ENCODE assay signal across 1 cellular context in the genomic region with DNA sequence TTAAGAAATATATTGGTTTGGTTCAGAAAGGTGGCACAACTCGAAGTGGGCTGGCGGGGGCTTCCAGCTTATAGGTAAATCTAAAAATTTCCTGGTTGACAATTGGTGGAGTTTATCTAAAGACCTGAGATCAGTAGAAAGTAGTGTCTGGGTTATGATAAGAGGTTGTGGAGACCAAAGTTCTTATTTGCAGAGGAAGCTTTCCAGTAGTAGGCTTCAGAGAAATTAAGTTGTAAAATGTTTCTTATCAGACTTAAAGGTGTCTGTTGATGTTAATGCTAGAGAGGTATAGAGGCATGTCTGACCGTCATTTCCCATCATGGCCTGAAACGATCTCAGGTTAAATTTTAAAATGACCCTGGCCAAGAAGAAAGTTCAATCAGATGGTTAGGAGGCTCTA.
TF ChIP-seq lines count a peak whose summit lies in the region.

No MANE protein-coding gene starts in this region.

TF ChIP-seq in GM23338, 12 proteins besides CTCF, POLR2A, EP300 and RAD21 (continued from another document):
- TF ChIP-seq, protein P1, sequence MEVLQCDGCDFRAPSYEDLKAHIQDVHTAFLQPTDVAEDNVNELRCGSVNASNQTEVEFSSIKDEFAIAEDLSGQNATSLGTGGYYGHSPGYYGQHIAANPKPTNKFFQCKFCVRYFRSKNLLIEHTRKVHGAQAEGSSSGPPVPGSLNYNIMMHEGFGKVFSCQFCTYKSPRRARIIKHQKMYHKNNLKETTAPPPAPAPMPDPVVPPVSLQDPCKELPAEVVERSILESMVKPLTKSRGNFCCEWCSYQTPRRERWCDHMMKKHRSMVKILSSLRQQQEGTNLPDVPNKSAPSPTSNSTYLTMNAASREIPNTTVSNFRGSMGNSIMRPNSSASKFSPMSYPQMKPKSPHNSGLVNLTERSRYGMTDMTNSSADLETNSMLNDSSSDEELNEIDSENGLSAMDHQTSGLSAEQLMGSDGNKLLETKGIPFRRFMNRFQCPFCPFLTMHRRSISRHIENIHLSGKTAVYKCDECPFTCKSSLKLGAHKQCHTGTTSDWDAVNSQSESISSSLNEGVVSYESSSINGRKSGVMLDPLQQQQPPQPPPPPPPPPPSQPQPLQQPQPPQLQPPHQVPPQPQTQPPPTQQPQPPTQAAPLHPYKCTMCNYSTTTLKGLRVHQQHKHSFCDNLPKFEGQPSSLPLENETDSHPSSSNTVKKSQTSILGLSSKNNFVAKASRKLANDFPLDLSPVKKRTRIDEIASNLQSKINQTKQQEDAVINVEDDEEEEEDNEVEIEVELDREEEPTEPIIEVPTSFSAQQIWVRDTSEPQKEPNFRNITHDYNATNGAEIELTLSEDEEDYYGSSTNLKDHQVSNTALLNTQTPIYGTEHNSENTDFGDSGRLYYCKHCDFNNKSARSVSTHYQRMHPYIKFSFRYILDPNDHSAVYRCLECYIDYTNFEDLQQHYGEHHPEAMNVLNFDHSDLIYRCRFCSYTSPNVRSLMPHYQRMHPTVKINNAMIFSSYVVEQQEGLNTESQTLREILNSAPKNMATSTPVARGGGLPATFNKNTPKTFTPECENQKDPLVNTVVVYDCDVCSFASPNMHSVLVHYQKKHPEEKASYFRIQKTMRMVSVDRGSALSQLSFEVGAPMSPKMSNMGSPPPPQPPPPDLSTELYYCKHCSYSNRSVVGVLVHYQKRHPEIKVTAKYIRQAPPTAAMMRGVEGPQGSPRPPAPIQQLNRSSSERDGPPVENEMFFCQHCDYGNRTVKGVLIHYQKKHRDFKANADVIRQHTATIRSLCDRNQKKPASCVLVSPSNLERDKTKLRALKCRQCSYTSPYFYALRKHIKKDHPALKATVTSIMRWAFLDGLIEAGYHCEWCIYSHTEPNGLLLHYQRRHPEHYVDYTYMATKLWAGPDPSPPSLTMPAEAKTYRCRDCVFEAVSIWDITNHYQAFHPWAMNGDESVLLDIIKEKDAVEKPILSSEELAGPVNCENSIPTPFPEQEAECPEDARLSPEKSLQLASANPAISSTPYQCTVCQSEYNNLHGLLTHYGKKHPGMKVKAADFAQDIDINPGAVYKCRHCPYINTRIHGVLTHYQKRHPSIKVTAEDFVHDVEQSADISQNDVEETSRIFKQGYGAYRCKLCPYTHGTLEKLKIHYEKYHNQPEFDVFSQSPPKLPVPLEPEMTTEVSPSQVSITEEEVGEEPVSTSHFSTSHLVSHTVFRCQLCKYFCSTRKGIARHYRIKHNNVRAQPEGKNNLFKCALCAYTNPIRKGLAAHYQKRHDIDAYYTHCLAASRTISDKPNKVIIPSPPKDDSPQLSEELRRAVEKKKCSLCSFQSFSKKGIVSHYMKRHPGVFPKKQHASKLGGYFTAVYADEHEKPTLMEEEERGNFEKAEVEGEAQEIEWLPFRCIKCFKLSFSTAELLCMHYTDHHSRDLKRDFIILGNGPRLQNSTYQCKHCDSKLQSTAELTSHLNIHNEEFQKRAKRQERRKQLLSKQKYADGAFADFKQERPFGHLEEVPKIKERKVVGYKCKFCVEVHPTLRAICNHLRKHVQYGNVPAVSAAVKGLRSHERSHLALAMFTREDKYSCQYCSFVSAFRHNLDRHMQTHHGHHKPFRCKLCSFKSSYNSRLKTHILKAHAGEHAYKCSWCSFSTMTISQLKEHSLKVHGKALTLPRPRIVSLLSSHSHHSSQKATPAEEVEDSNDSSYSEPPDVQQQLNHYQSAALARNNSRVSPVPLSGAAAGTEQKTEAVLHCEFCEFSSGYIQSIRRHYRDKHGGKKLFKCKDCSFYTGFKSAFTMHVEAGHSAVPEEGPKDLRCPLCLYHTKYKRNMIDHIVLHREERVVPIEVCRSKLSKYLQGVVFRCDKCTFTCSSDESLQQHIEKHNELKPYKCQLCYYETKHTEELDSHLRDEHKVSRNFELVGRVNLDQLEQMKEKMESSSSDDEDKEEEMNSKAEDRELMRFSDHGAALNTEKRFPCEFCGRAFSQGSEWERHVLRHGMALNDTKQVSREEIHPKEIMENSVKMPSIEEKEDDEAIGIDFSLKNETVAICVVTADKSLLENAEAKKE (CRISPR knock-in tag; IDR thresholded peaks at IDR 0.05), result no peak
- TF ChIP-seq EZH2phosphoT487 (IDR thresholded peaks at IDR 0.05; ENCODE audit: unreplicated experiment) (no peak), CREB1 (CRISPR knock-in tag; IDR thresholded peaks at IDR 0.05; ENCODE audit: low read depth) (no peak), POLR2AphosphoS5 (IDR thresholded peaks at IDR 0.05; ENCODE audit: low read depth) (no peak), ZNF114 (CRISPR knock-in tag; IDR thresholded peaks at IDR 0.05) (no peak)
